8 cellular contexts compared by ENCODE assay signal in genomic region chr6:5996701-5997419, GRCh38. TPM values are rescaled to one million over a fixed set of nuclear protein-coding genes. Genes with fewer than 3 reads are reported as not detected.
DNase-seq lines count a peak whose midpoint lies in the region; ATAC-seq and TF ChIP-seq lines count a peak whose summit lies in the region.

No MANE protein-coding gene starts in this region.

- H3K4me1 ChIP-seq in OCI-LY1 (ENCODE audit: insufficient read depth, low read length, severe bottlenecking) (peaks cover 17% of the 10 kb centered on the region), mononuclear cell (ENCODE audit: insufficient read depth, low read length) (peaks cover 59% of the 10 kb centered on the region)

- no peaks in the 10 kb centered on the region for H3F3A ChIP-seq in OCI-LY1 (ENCODE audit: insufficient read depth, low read length)

- H3K27me3 ChIP-seq in OCI-LY1 (ENCODE audit: insufficient read depth, low read length) = no peaks in the 10 kb centered on the region
- H3K27me3 ChIP-seq in mononuclear cell (ENCODE audit: insufficient read depth, low read length) = peaks cover 98% of the 10 kb centered on the region

- H3K36me3 Mint-ChIP-seq in dendritic cell treated with granulocyte-macrophage colony-stimulating factor and Interleukin-4, amounts not matched to agents 40 ng/mL and 50 ng/mL, for 4 days (ENCODE audit: low read depth) = peaks cover 17% of the 10 kb centered on the region

- no peak for TF ChIP-seq CTCF in OCI-LY1 (IDR thresholded peaks at IDR 0.05; ENCODE audit: low read length)

- no peaks in the 10 kb centered on the region for H3K9me2 ChIP-seq in OCI-LY1 (ENCODE audit: low read depth, low read length)

- H3K9me3 ChIP-seq in OCI-LY1 (ENCODE audit: low read length) = no peaks in the 10 kb centered on the region
- no peaks in the 10 kb centered on the region for H3K9me3 ChIP-seq in mononuclear cell (ENCODE audit: low read depth, low read length)

- no peak overlapping the region for H3K27ac ChIP-seq in OCI-LY1 (ENCODE audit: low read depth, low read length, poor library complexity, severe bottlenecking)

- no peaks in the 10 kb centered on the region for H4K20me1 ChIP-seq in OCI-LY1 (ENCODE audit: insufficient read depth, low read length)

- H3K4me1 Mint-ChIP-seq in dendritic cell treated with granulocyte-macrophage colony-stimulating factor and Interleukin-4, amounts not matched to agents 40 ng/mL and 50 ng/mL, for 4 days (ENCODE audit: low read depth) = peaks cover 79% of the 10 kb centered on the region

- H3K4me3 ChIP-seq in OCI-LY1 (ENCODE audit: low read depth, low read length, poor library complexity, severe bottlenecking) (peak overlapping the region; percentile 64), mononuclear cell (ENCODE audit: low read length) (peak overlapping the region; percentile 62)

- H3K4me3 Mint-ChIP-seq in dendritic cell treated with granulocyte-macrophage colony-stimulating factor and Interleukin-4, amounts not matched to agents 40 ng/mL and 50 ng/mL, for 4 days = peak overlapping the region; percentile 91

- intact Hi-C loops in dendritic cell treated with granulocyte-macrophage colony-stimulating factor and Interleukin-4, amounts not matched to agents 40 ng/mL and 50 ng/mL, for 4 days (cut with micrococcal nuclease) = loop anchor here (10.0 kb wide), 1 partner anchor 322 kb away; no protein-coding TSS in a partner anchor

- peak overlapping the region; percentile 86 for H3K27ac Mint-ChIP-seq in dendritic cell treated with granulocyte-macrophage colony-stimulating factor and Interleukin-4, amounts not matched to agents 40 ng/mL and 50 ng/mL, for 4 days

- H3K36me3 ChIP-seq in OCI-LY1 (ENCODE audit: insufficient read depth, low read length) = 0 out of 2 replicates have a peak, but pooled peaks cover 6% of the 10 kb centered on the region

- no peaks in the 10 kb centered on the region for H3K79me2 ChIP-seq in OCI-LY1 (ENCODE audit: insufficient read depth, low read length)

- no peak for ATAC-seq in GM18517 (IDR thresholded peaks at IDR 0.05; ENCODE audit: unreplicated experiment)

- peak overlapping the region; percentile 77 for H3K9ac ChIP-seq in OCI-LY1 (ENCODE audit: low read length)

- peak overlapping the region; percentile 91 for H2AFZ ChIP-seq in OCI-LY1 (ENCODE audit: low read length)

- peaks cover 13% of the 10 kb centered on the region for H3K9me3 Mint-ChIP-seq in dendritic cell treated with granulocyte-macrophage colony-stimulating factor and Interleukin-4, amounts not matched to agents 40 ng/mL and 50 ng/mL, for 4 days

- H3K27me3 Mint-ChIP-seq in dendritic cell treated with granulocyte-macrophage colony-stimulating factor and Interleukin-4, amounts not matched to agents 40 ng/mL and 50 ng/mL, for 4 days = peaks cover 96% of the 10 kb centered on the region

- peak; percentile 21 for DNase-seq in activated CD4-positive, alpha-beta T cell treated with anti-CD3 and anti-CD28 coated beads for 48 hours
- no peak for DNase-seq in activated CD4-positive, alpha-beta T cell treated with anti-CD3 and anti-CD28 coated beads for 4 hours
- no peak for DNase-seq in foreskin melanocyte
- no peak for DNase-seq in NCI-H146 (lab: John Stamatoyannopoulos, UW)

- H3K4me2 ChIP-seq in OCI-LY1 (ENCODE audit: low read length) = peak overlapping the region; percentile 82

RNA-seq across cellular contexts. Expression of gene NRN1, which starts 9.9 kb away (rescaled TPM):
- 0.31 TPM for total RNA-seq in mononuclear cell
